ENCODE assay signal across 8 cellular contexts in genomic region chr13:109785141-109785891, GRCh38. TPM values are rescaled to one million over a fixed set of nuclear protein-coding genes. Genes with fewer than 3 reads are reported as not detected.
A peak's percentile ranks its signal among the peaks of the same experiment; 100 is the strongest.
DNase-seq lines count a peak whose midpoint lies in the region; ATAC-seq and TF ChIP-seq lines count a peak whose summit lies in the region.

No MANE protein-coding gene starts in this region.

- H3K27ac ChIP-seq in CD8-positive, alpha-beta memory T cell (ENCODE audit: low read depth, low read length), result no peak overlapping the region
- no peak overlapping the region for H3K27ac ChIP-seq in HUES6 (ENCODE audit: low read depth, low read length)

- intact Hi-C loops in left colon (cut with DNase I, micrococcal nuclease), result no loop called here

- peak; percentile 12 for ATAC-seq in left colon
- ATAC-seq in stimulated activated memory B cell treated with anti-CD40 and anti-IgM and Interleukin-4, amounts not matched to agents 10 μg/mL and 1 μg/mL and 100 μg/mL, for 72 hours, result no peak
- no peak for ATAC-seq in HG02798 (IDR thresholded peaks at IDR 0.05; ENCODE audit: poor library complexity, unreplicated experiment)
- ATAC-seq in HG03439 (IDR thresholded peaks at IDR 0.05; ENCODE audit: unreplicated experiment), result no peak

- peak overlapping the region in 7 of 8 donors; percentile 6 to 72 (median 64) for H3K27ac Mint-ChIP-seq in CD8-positive, alpha-beta memory T cell
- peak overlapping the region; percentile 20 for H3K27ac Mint-ChIP-seq in T-helper 1 cell treated with Interleukin-12 subunit alpha and Interleukin-12 subunit beta and Interleukin-4 antibody, amounts not matched to agents 30 μg/mL and 1 μg/mL, for 36 hours
- no peak overlapping the region for H3K27ac Mint-ChIP-seq in stimulated activated memory B cell treated with anti-CD40 and anti-IgM and Interleukin-4, amounts not matched to agents 10 μg/mL and 1 μg/mL and 100 μg/mL, for 72 hours

- CTCF ChIA-PET in CD8-positive, alpha-beta memory T cell (lab: Charles Lee), result interaction anchor here (0.8 to 0.9 kb wide), 2 partner anchors 10 to 21 kb away, joined by 3 read pairs; no protein-coding TSS in a partner anchor

- DNase-seq in CD8-positive, alpha-beta memory T cell, result peak in 4 of 5 donors; percentile 6 to 67 (median 36)
- DNase-seq in cardiac fibroblast (ENCODE audit: low read depth in 2 of 2) (peak; percentile 68 to 69), left colon (peak in 1 of 2 donors; percentile 63)

- H3K9ac ChIP-seq in HUES6 (ENCODE audit: low read length), result peak overlapping the region; percentile 53

- H3K9me3 Mint-ChIP-seq in CD8-positive, alpha-beta memory T cell, result no peaks in the 10 kb centered on the region
- H3K9me3 Mint-ChIP-seq in T-helper 1 cell treated with Interleukin-12 subunit alpha and Interleukin-12 subunit beta and Interleukin-4 antibody, amounts not matched to agents 30 μg/mL and 1 μg/mL, for 36 hours, result no peaks in the 10 kb centered on the region
- H3K9me3 Mint-ChIP-seq in stimulated activated memory B cell treated with anti-CD40 and anti-IgM and Interleukin-4, amounts not matched to agents 10 μg/mL and 1 μg/mL and 100 μg/mL, for 72 hours, result no peaks in the 10 kb centered on the region

- peak overlapping the region; percentile 61 to 78 (median 72) for H3K4me3 Mint-ChIP-seq in CD8-positive, alpha-beta memory T cell
- H3K4me3 Mint-ChIP-seq in T-helper 1 cell treated with Interleukin-12 subunit alpha and Interleukin-12 subunit beta and Interleukin-4 antibody, amounts not matched to agents 30 μg/mL and 1 μg/mL, for 36 hours, result peak overlapping the region; percentile 40
- H3K4me3 Mint-ChIP-seq in stimulated activated memory B cell treated with anti-CD40 and anti-IgM and Interleukin-4, amounts not matched to agents 10 μg/mL and 1 μg/mL and 100 μg/mL, for 72 hours, result peak overlapping the region; percentile 43

- peak overlapping the region; percentile 51 for H3K4me3 ChIP-seq in CD8-positive, alpha-beta memory T cell (ENCODE audit: low read length)
- H3K4me3 ChIP-seq in HUES6 (ENCODE audit: low read depth, low read length) (peak overlapping the region; percentile 87), cardiac fibroblast (replicated peaks in 1 of 2; ENCODE audit: low read depth in 2 of 2, low read length in 2 of 2) (peak overlapping the region; percentile 63 to 67)

- TF ChIP-seq CTCF in cardiac fibroblast (IDR thresholded peaks at IDR 0.05; ENCODE audit: low read depth, low read length), result no peak

- peaks cover 12 to 24% (median 13%) of the 10 kb centered on the region in 3 donors for H3K4me1 Mint-ChIP-seq in CD8-positive, alpha-beta memory T cell
- peaks cover 9% of the 10 kb centered on the region for H3K4me1 Mint-ChIP-seq in T-helper 1 cell treated with Interleukin-12 subunit alpha and Interleukin-12 subunit beta and Interleukin-4 antibody, amounts not matched to agents 30 μg/mL and 1 μg/mL, for 36 hours (ENCODE audit: low read depth)
- no peaks in the 10 kb centered on the region for H3K4me1 Mint-ChIP-seq in stimulated activated memory B cell treated with anti-CD40 and anti-IgM and Interleukin-4, amounts not matched to agents 10 μg/mL and 1 μg/mL and 100 μg/mL, for 72 hours

- no peaks in the 10 kb centered on the region for H3K36me3 ChIP-seq in CD8-positive, alpha-beta memory T cell (ENCODE audit: insufficient read depth, low read length)
- peaks cover 4% of the 10 kb centered on the region; the same call in 1 of the 2 replicates for H3K36me3 ChIP-seq in HUES6 (ENCODE audit: control insufficient read depth, insufficient read depth, low read length)

- H3K27me3 Mint-ChIP-seq in CD8-positive, alpha-beta memory T cell, result peaks cover 7 to 15% of the 10 kb centered on the region in 2 donors
- H3K27me3 Mint-ChIP-seq in T-helper 1 cell treated with Interleukin-12 subunit alpha and Interleukin-12 subunit beta and Interleukin-4 antibody, amounts not matched to agents 30 μg/mL and 1 μg/mL, for 36 hours (ENCODE audit: low read depth), result peaks cover 23% of the 10 kb centered on the region
- peaks cover 13% of the 10 kb centered on the region for H3K27me3 Mint-ChIP-seq in stimulated activated memory B cell treated with anti-CD40 and anti-IgM and Interleukin-4, amounts not matched to agents 10 μg/mL and 1 μg/mL and 100 μg/mL, for 72 hours

- H3K27me3 ChIP-seq in CD8-positive, alpha-beta memory T cell (ENCODE audit: insufficient read depth, low read length, poor library complexity, severe bottlenecking), result no peaks in the 10 kb centered on the region
- H3K27me3 ChIP-seq in HUES6 (ENCODE audit: control insufficient read depth, insufficient read depth, low read length), result peaks cover 15% of the 10 kb centered on the region

- H3K36me3 Mint-ChIP-seq in CD8-positive, alpha-beta memory T cell, result peaks cover 0 to 9% (median 2%) of the 10 kb centered on the region in 3 donors
- peaks cover 8% of the 10 kb centered on the region for H3K36me3 Mint-ChIP-seq in T-helper 1 cell treated with Interleukin-12 subunit alpha and Interleukin-12 subunit beta and Interleukin-4 antibody, amounts not matched to agents 30 μg/mL and 1 μg/mL, for 36 hours (ENCODE audit: low read depth)
- H3K36me3 Mint-ChIP-seq in stimulated activated memory B cell treated with anti-CD40 and anti-IgM and Interleukin-4, amounts not matched to agents 10 μg/mL and 1 μg/mL and 100 μg/mL, for 72 hours, result peaks cover 7% of the 10 kb centered on the region

- no peaks in the 10 kb centered on the region for H3K9me3 ChIP-seq in CD8-positive, alpha-beta memory T cell (ENCODE audit: low read length)
- no peaks in the 10 kb centered on the region for H3K9me3 ChIP-seq in HUES6 (ENCODE audit: control insufficient read depth, insufficient read depth, low read depth, low read length)

- POLR2A ChIA-PET in CD8-positive, alpha-beta memory T cell (lab: Charles Lee), result no interaction called here

- peaks cover 14% of the 10 kb centered on the region for H3K4me1 ChIP-seq in CD8-positive, alpha-beta memory T cell (ENCODE audit: insufficient read depth, low read length)
- peaks cover 13% of the 10 kb centered on the region for H3K4me1 ChIP-seq in HUES6 (ENCODE audit: control insufficient read depth, insufficient read depth, low read length)

RNA-seq across cellular contexts. Expression of gene IRS2, which starts 1.1 kb away (rescaled TPM):
- 1 to 10 TPM; 1.7 to 2.1 TPM for total RNA-seq in CD8-positive, alpha-beta memory T cell
- 2.3 TPM for polyA plus RNA-seq in CD8-positive, alpha-beta memory T cell
- 10 to 100 TPM; 11.4 to 17.9 TPM for total RNA-seq in left colon

Comparison
In these comparisons a context has a peak if more than half of its experiments do, and no peak if none do; other contexts are left out.
1. RNA of gene IRS2, which starts 1.1 kb away (total RNA-seq): 11.4 to 17.9 TPM in left colon; 1.7 to 2.1 TPM in CD8-positive, alpha-beta memory T cell; every median in the first group is over 4 times any median in the second.
2. Peak in every context shown above with its lines, with median percentiles within 50 percentile points of each other: H3K4me3 ChIP-seq and H3K4me3 Mint-ChIP-seq.